In the genomic region with DNA sequence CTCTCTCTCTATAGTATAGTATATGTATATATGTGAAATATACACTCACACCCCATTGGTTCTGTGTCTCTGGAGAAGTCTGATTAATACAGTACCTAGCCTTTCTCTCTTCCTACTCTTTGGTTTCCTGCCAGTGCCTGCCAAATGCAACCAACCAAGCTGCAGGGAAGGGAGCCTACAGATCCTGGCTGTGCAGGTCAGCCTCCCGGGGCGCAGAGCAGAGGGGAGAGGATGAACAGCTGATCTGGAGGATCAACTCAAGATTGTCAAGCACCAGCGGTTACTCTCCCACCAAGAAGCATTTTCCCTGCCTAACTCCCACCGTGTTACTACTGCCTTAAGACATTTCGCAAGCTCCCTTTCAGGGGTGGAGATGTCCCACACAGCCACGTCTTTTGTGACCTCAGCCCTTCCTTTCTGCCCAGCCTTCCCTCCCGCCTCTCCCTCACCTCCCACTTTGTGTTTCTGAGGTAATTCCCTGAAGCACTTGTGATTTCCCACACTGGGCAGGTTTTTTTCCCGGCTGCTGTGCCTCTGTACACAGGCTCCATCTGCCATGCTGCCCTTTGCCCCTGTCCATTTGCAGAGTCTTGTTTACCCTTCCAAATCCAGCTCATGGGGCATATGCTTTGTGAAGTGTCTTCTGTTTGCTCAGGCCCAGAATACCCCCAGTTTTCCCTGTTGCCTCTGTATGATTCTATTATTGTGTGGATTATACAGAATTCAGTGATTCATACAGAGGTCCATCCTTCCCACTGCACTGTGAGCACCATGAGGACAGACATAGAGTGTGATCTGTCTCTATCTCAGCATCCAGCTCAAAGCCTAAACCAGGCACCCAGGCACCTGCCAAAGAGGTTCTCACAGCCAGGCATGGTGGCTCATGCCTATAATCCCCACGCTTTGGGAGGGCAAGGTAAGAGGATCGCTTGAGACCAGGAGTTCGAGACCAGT, we compare ENCODE assay signal across 1 cellular context.
TF ChIP-seq lines count a peak whose summit lies in the region.

No MANE protein-coding gene starts in this region.

TF ChIP-seq in liver, 16 proteins besides CTCF, POLR2A, EP300 and RAD21:
- TF ChIP-seq ATF3 (IDR thresholded peaks at IDR 0.05), result peak; percentile 44
- TF ChIP-seq YY1 (IDR thresholded peaks at IDR 0.05), result peak; percentile 97
- peak; percentile 91 to 94 for TF ChIP-seq JUND (IDR thresholded peaks at IDR 0.05)
- peak; percentile 89 for TF ChIP-seq HNF4G (IDR thresholded peaks at IDR 0.05)
- peak; percentile 35 for TF ChIP-seq TAF1 (conservative IDR thresholded peaks at IDR 0.05)
- TF ChIP-seq MAX (IDR thresholded peaks at IDR 0.05), result peak; percentile 98
- TF ChIP-seq, protein P1, sequence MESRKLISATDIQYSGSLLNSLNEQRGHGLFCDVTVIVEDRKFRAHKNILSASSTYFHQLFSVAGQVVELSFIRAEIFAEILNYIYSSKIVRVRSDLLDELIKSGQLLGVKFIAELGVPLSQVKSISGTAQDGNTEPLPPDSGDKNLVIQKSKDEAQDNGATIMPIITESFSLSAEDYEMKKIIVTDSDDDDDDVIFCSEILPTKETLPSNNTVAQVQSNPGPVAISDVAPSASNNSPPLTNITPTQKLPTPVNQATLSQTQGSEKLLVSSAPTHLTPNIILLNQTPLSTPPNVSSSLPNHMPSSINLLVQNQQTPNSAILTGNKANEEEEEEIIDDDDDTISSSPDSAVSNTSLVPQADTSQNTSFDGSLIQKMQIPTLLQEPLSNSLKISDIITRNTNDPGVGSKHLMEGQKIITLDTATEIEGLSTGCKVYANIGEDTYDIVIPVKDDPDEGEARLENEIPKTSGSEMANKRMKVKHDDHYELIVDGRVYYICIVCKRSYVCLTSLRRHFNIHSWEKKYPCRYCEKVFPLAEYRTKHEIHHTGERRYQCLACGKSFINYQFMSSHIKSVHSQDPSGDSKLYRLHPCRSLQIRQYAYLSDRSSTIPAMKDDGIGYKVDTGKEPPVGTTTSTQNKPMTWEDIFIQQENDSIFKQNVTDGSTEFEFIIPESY (IDR thresholded peaks at IDR 0.05), result peak; percentile 94
- TF ChIP-seq EGR1 (IDR thresholded peaks at IDR 0.05; ENCODE audit: low read depth in 2 of 2), result peak in 1 of 2 donors; percentile 60
- peak; percentile 83 for TF ChIP-seq REST (IDR thresholded peaks at IDR 0.05)
- peak; percentile 99 for TF ChIP-seq SP1 (IDR thresholded peaks at IDR 0.05)
- TF ChIP-seq FOXA2 (IDR thresholded peaks at IDR 0.05), result peak; percentile 100
- peak; percentile 86 to 93 for TF ChIP-seq RXRA (IDR thresholded peaks at IDR 0.05)
- TF ChIP-seq HNF4A (conservative IDR thresholded peaks at IDR 0.05), result peak; percentile 98
- TF ChIP-seq GABPA (IDR thresholded peaks at IDR 0.05 in 1 of 2, conservative IDR thresholded peaks at IDR 0.05 in 1 of 2), result no peak
- peak; percentile 100 for TF ChIP-seq FOXA1 (IDR thresholded peaks at IDR 0.05)
- peak; percentile 50 for TF ChIP-seq NR2F2 (IDR thresholded peaks at IDR 0.05)
